Comparison of ENCODE assay signal across 8 cellular contexts in the genomic region with DNA sequence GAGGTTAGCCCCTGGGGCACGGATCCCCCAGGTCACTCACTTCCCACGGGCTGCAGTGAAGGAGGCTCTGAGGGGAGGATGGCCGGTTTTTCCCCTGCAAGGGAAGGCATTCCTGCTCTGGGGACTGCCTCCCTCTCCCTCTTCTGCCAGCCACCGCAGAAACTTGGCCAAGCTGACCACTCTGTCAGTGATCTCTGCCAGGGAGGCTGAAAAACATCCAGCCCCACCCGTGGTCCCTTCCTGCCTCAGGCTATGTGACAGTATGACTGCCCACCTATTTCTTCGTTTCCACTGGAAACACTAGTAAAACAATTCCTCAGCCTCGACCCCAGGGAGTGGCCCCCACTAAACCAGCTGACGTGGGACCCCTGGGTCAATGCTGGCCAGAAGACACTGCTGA. TPM values are rescaled to one million over a fixed set of nuclear protein-coding genes. Genes with fewer than 3 reads are reported as not detected.
DNase-seq lines count a peak whose midpoint lies in the region; ATAC-seq and TF ChIP-seq lines count a peak whose summit lies in the region.

No MANE protein-coding gene starts in this region.

- H3K9me3 ChIP-seq in DOHH2 (ENCODE audit: control insufficient read depth, insufficient read depth, low read length), result no peaks in the 10 kb centered on the region
- no peaks in the 10 kb centered on the region for H3K9me3 ChIP-seq in psoas muscle

- peaks cover 5% of the 10 kb centered on the region; the same call in 1 of the 2 replicates for H4K20me1 ChIP-seq in DOHH2 (ENCODE audit: control insufficient read depth, insufficient read depth, low read depth, low read length)

- no peaks in the 10 kb centered on the region for H3K79me2 ChIP-seq in DOHH2 (ENCODE audit: control insufficient read depth, low read length)

- in situ Hi-C loops in GM13977 (cut with MboI; ENCODE audit: low pct_unique_long_range_greater_than_20kb, low sequenced_read_pairs, unreplicated experiment), result no loop called here

- H3K36me3 ChIP-seq in DOHH2 (ENCODE audit: control insufficient read depth, low read length) (no peaks in the 10 kb centered on the region), psoas muscle (ENCODE audit: insufficient read depth in 1 of 2, low read depth in 1 of 2) (no peaks in the 10 kb centered on the region), H7 (replicated peaks; ENCODE audit: control insufficient read depth, insufficient read depth, low read length) (no peaks in the 10 kb centered on the region)

- ATAC-seq in psoas muscle (no peak), GM21723 (IDR thresholded peaks at IDR 0.05; ENCODE audit: unreplicated experiment) (no peak)

- no peaks in the 10 kb centered on the region for H3K27me3 ChIP-seq in DOHH2 (ENCODE audit: control insufficient read depth, low read length)
- no peaks in the 10 kb centered on the region for H3K27me3 ChIP-seq in psoas muscle (ENCODE audit: insufficient read depth in 3 of 3, low read length in 2 of 3)
- peaks cover 6% of the 10 kb centered on the region; the same call in 1 of the 2 replicates for H3K27me3 ChIP-seq in H7 (ENCODE audit: control insufficient read depth, insufficient read depth, low read length)

- H3K4me2 ChIP-seq in DOHH2 (ENCODE audit: low read length), result peak overlapping the region; percentile 98

- intact Hi-C loops in psoas muscle (cut with DNase I), result no loop called here

- H3K9me2 ChIP-seq in DOHH2 (replicated peaks; ENCODE audit: control insufficient read depth, low read length), result no peaks in the 10 kb centered on the region

- 18 to 25% (median 24%) methylated on average over 8 of the region's 8 CpGs for WGBS in psoas muscle, 3 donors

- H3K4me1 ChIP-seq in DOHH2 (ENCODE audit: control insufficient read depth, low read length) (peaks cover 31% of the 10 kb centered on the region), psoas muscle (peaks cover 39% of the 10 kb centered on the region)

- DNase-seq in RPMI7951 (ENCODE audit: low read depth) (peak; percentile 87), fibroblast of gingiva (ENCODE audit: low read depth) (peak; percentile 69), psoas muscle (peak in 1 of 2 donors; percentile 38), H7 (no peak), GM13977 (ENCODE audit: low spot score) (no peak), NCI-H2196 (lab: John Stamatoyannopoulos, UW; ENCODE audit: unreplicated experiment) (no peak)

- H3F3A ChIP-seq in DOHH2 (ENCODE audit: control insufficient read depth, insufficient read depth), result no peaks in the 10 kb centered on the region; the same call in 1 of the 2 replicates

- no peak for TF ChIP-seq CTCF in DOHH2 (IDR thresholded peaks at IDR 0.05; ENCODE audit: low read depth, low read length, poor library complexity, severe bottlenecking)
- no peak for TF ChIP-seq CTCF in psoas muscle (IDR thresholded peaks at IDR 0.05)
- TF ChIP-seq CTCF in GM13977 (IDR thresholded peaks at IDR 0.05; ENCODE audit: extremely low read depth, insufficient read depth, missing control alignments), result no peak

- peak overlapping the region; percentile 77; the same call in 1 of the 2 replicates for H3K4me3 ChIP-seq in DOHH2 (ENCODE audit: low read length)
- H3K4me3 ChIP-seq in psoas muscle, result peak overlapping the region; percentile 81
- H3K4me3 ChIP-seq in H7 (ENCODE audit: insufficient read depth, low read depth, low read length), result no peak overlapping the region

- H3K27ac ChIP-seq in DOHH2 (ENCODE audit: low read depth, low read length), result no peak overlapping the region
- no peak overlapping the region for H3K27ac ChIP-seq in psoas muscle

RNA-seq across cellular contexts. Expression of gene FANCD2, which starts 14.6 kb away (rescaled TPM):
- 32.3 and 37.5 TPM in 2 replicates for total RNA-seq in RPMI7951 (2014; rRNA removed; shearing (Covaris generic))
- 1 to 10 TPM in 1 of 4 donors, under 1 TPM in 3; 0.39 to 1.0 (median 0.75) TPM for total RNA-seq in psoas muscle
- polyA plus RNA-seq in psoas muscle, result 1 to 10 TPM in 1 of 3 donors, under 1 TPM in 2; 0.08 to 1.0 (median 0.47) TPM
- 67.7 and 77.5 TPM in 2 replicates for total RNA-seq in H7 (2014; rRNA removed; shearing (Covaris generic))

RNA-seq across cellular contexts. Expression of gene EMC3, which starts 25.0 kb away (rescaled TPM):
- total RNA-seq in RPMI7951 (2014; rRNA removed; shearing (Covaris generic)), result 56.0 and 59.1 TPM in 2 replicates
- total RNA-seq in psoas muscle, result 100 to 1,000 TPM; 145 to 266 (median 188) TPM
- 100 to 1,000 TPM; 171 to 256 (median 198) TPM for polyA plus RNA-seq in psoas muscle
- total RNA-seq in H7 (2014; rRNA removed; shearing (Covaris generic)), result 21.8 and 45.2 TPM in 2 replicates

RNA-seq across cellular contexts. Expression of gene PRRT3, which starts 59.4 kb away (rescaled TPM):
- total RNA-seq in RPMI7951 (2014; rRNA removed; shearing (Covaris generic)), result 0.98 and 1.2 TPM in 2 replicates
- total RNA-seq in psoas muscle, result 1 to 10 TPM; 1.3 to 1.9 (median 1.6) TPM
- 1 to 10 TPM in 1 of 3 donors, under 1 TPM in 2; 0.55 to 4.0 (median 0.65) TPM for polyA plus RNA-seq in psoas muscle
- total RNA-seq in H7 (2014; rRNA removed; shearing (Covaris generic)), result 5.3 and 6.8 TPM in 2 replicates

Comparison
In these comparisons a context has a peak if more than half of its experiments do, and no peak if none do; other contexts are left out.
1. DNase-seq: peak in RPMI7951 (single experiment) and fibroblast of gingiva (single experiment); none in H7 (single experiment), GM13977 (single experiment) and NCI-H2196 (single experiment).
2. RNA of gene FANCD2, which starts 14.6 kb away (total RNA-seq): 67.7 to 77.5 TPM in H7 and 32.3 to 37.5 TPM in RPMI7951; 0.39 to 1.0 TPM in psoas muscle; every median in the first group is over 10 times any median in the second.